In the genomic region with DNA sequence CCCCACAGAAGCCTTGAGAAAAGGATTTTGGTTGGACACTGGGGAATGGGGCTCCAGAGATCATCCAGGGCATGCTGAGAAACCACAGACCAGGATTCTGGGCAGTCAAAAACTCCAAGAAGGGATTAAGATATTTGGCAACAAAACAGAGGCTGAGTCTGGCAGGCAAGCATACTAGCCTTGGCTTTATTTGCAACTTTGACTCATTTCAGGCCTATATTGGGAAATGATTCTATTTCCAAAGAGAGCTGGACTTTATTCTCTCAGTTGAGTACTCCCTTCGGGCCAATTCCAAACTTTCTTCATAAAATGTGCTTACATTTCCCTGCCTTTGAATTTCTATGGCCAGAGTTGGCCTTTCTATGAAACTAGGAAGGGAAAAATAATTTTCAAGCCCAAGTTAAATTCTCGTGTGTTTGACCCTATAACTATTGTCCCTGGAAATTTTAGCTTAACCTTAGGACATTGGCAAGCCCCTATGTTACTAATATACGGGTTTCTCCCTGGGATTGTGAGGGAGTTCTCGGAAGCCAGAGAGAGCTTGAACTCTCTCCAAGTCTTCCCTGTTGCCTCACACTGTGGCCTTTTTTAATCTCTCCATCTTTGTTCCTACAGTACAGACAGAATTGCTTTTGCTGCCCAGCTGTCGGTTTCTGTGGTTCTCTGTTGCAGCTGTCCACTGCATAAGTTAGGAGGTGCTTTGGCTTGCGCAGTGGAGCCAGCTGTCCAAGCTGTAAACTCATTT, we compare ENCODE assay signal across 9 cellular contexts.
DNase-seq lines count a peak whose midpoint lies in the region; ATAC-seq, FAIRE-seq and TF ChIP-seq lines count a peak whose summit lies in the region.
"Had no signal": no experiment of that assay in that cellular context is flagged by ENCODE, and none has a peak within 500 bp of the region (broad histone marks: within the 10 kb centered on the region; RNA-seq: fewer than 3 reads in every experiment).

No MANE protein-coding gene starts in this region.

- H3K27ac ChIP-seq in thoracic aorta (peak overlapping the region; percentile 43 to 61), brain microvascular endothelial cell (no peak overlapping the region)
- H3K27ac ChIP-seq: epithelial cell of prostate had no signal

- no peaks in the 10 kb centered on the region for H3K27me3 ChIP-seq in thoracic aorta (replicated peaks; ENCODE audit: insufficient read depth)
- no peaks in the 10 kb centered on the region for H3K27me3 ChIP-seq in HAP-1 (ENCODE audit: low read depth)
- no peaks in the 10 kb centered on the region for H3K27me3 ChIP-seq in brain microvascular endothelial cell (replicated peaks)

- no peak for TF ChIP-seq POLR2A in H54 (IDR thresholded peaks at IDR 0.05; ENCODE audit: low read depth, low read length)

- no peak for FAIRE-seq in H54 (lab: Jason Lieb, UNC)

- in situ Hi-C loops in HAP-1 (cut with MboI; ENCODE audit: low sequenced_read_pairs) (no loop called here), brain microvascular endothelial cell (cut with HindIII; ENCODE audit: low pct_ligation_motif_present, low sequenced_read_pairs) (no loop called here)

- H3K36me3 ChIP-seq in thoracic aorta, result no peaks in the 10 kb centered on the region
- no peaks in the 10 kb centered on the region for H3K36me3 ChIP-seq in HAP-1 (replicated peaks)
- H3K36me3 ChIP-seq in brain microvascular endothelial cell (replicated peaks), result no peaks in the 10 kb centered on the region

- H3K4me1 ChIP-seq in thoracic aorta (ENCODE audit: control insufficient read depth in 1 of 2, low read depth in 2 of 2) (peaks cover 5 to 19% of the 10 kb centered on the region in 2 donors), HAP-1 (no peaks in the 10 kb centered on the region)

- peak; percentile 3 for DNase-seq in M059J (ENCODE audit: low read depth)
- DNase-seq in epidermal melanocyte (ENCODE audit: insufficient read length, low spot score), result peak; percentile 21
- DNase-seq in midbrain (lab: John Stamatoyannopoulos, UW), result peak; percentile 30
- no peak for DNase-seq in thoracic aorta (ENCODE audit: low spot score)
- no peak for DNase-seq in HAP-1 (ENCODE audit: low spot score in 2 of 2)
- no peak for DNase-seq in H54 (ENCODE audit: insufficient read length, low spot score)
- DNase-seq in brain microvascular endothelial cell, result no peak
- no peak for DNase-seq in OCI-M2 (lab: John Stamatoyannopoulos, UW; ENCODE audit: unreplicated experiment)

- TF ChIP-seq CTCF in thoracic aorta (IDR thresholded peaks at IDR 0.05) (no peak), brain microvascular endothelial cell (IDR thresholded peaks at IDR 0.05; ENCODE audit: low read depth, low read length, missing control alignments) (no peak)

- H3K4me3 ChIP-seq in thoracic aorta (peak overlapping the region; percentile 48), HAP-1 (no peak overlapping the region), brain microvascular endothelial cell (ENCODE audit: low read depth, low read length) (no peak overlapping the region)

- no peaks in the 10 kb centered on the region for H3K9me3 ChIP-seq in thoracic aorta
- H3K9me3 ChIP-seq in HAP-1, result no peaks in the 10 kb centered on the region

- ATAC-seq in thoracic aorta (ENCODE audit: insufficient number of reproducible peaks, low FRiP score, low read depth), result no peak

Comparison
In these comparisons a context has a peak if more than half of its experiments do, and no peak if none do; other contexts are left out.
1. DNase-seq: peak in M059J (single experiment), epidermal melanocyte (single experiment) and midbrain (single experiment); none in thoracic aorta (single experiment), HAP-1 (0 of 2), H54 (single experiment), brain microvascular endothelial cell (single experiment) and OCI-M2 (single experiment).